In genomic region chr3:123605789-123606234, GRCh38 we compare ENCODE assay signal across 1 cellular context.
TF ChIP-seq lines count a peak whose summit lies in the region.

No MANE protein-coding gene starts in this region.

TF ChIP-seq in GM12878, 131 proteins besides CTCF, POLR2A, EP300 and RAD21 (continued from another document):
- no peak for TF ChIP-seq CUX1 (IDR thresholded peaks at IDR 0.05; ENCODE audit: insufficient replicate concordance, low read depth, low read length)
- peak; percentile 94 for TF ChIP-seq NR2F1 (conservative IDR thresholded peaks at IDR 0.05)
- TF ChIP-seq DPF2 (IDR thresholded peaks at IDR 0.05): peak; percentile 35
- TF ChIP-seq IKZF2 (IDR thresholded peaks at IDR 0.05): peak; percentile 55 to 59; a peak in 2 of 4 replicates
- no peak for TF ChIP-seq GABPA (IDR thresholded peaks at IDR 0.05; ENCODE audit: low read depth)
- peak; percentile 23; the same call in 1 of the 2 replicates for TF ChIP-seq CREM (IDR thresholded peaks at IDR 0.05; ENCODE audit: low read depth)
- 0 out of 2 replicates have a peak, but pooled peaks have one; percentile 18 for TF ChIP-seq RELB (IDR thresholded peaks at IDR 0.05; ENCODE audit: low read depth)
